8 cellular contexts compared by ENCODE assay signal in genomic region chr5:113043491-113043931, GRCh38.
DNase-seq lines count a peak whose midpoint lies in the region; ATAC-seq and TF ChIP-seq lines count a peak whose summit lies in the region.

No MANE protein-coding gene starts in this region.

- H3K36me3 ChIP-seq in kidney epithelial cell (ENCODE audit: control insufficient read depth, insufficient read depth, low read length): no peaks in the 10 kb centered on the region

- H3K27me3 ChIP-seq in kidney epithelial cell (ENCODE audit: control insufficient read depth, insufficient read depth, low read length): no peaks in the 10 kb centered on the region

- peak; percentile 42 for DNase-seq in 8988T
- DNase-seq in H4 (ENCODE audit: low spot score): peak; percentile 29
- peak; percentile 69 for DNase-seq in activated CD8-positive, alpha-beta memory T cell treated with anti-CD3 and anti-CD28 coated beads, Interleukin-2, amount 50 U/mL, for 48 hours
- DNase-seq in kidney epithelial cell (ENCODE audit: low read depth): no peak
- DNase-seq in middle frontal gyrus (ENCODE audit: extremely low spot score, low spot score): no peak
- no peak for DNase-seq in AML-193 (lab: John Stamatoyannopoulos, UW)
- no peak for DNase-seq in EL

- TF ChIP-seq CTCF in kidney epithelial cell (IDR thresholded peaks at IDR 0.05; ENCODE audit: insufficient read depth, low read length, poor library complexity, severe bottlenecking): peak; percentile 16

- no peak overlapping the region for H3K4me3 ChIP-seq in kidney epithelial cell (ENCODE audit: low read depth, low read length)

- ATAC-seq in HG02885 (IDR thresholded peaks at IDR 0.05; ENCODE audit: poor library complexity, unreplicated experiment): no peak

Comparison
In these comparisons a context has a peak if more than half of its experiments do, and no peak if none do; other contexts are left out.
1. DNase-seq: peak in 8988T (single experiment), H4 (single experiment) and activated CD8-positive, alpha-beta memory T cell treated with anti-CD3 and anti-CD28 coated beads, Interleukin-2, amount 50 U/mL, for 48 hours (single experiment); none in kidney epithelial cell (single experiment), middle frontal gyrus (single experiment), AML-193 (0 of 2) and EL (single experiment).